In the genomic region with DNA sequence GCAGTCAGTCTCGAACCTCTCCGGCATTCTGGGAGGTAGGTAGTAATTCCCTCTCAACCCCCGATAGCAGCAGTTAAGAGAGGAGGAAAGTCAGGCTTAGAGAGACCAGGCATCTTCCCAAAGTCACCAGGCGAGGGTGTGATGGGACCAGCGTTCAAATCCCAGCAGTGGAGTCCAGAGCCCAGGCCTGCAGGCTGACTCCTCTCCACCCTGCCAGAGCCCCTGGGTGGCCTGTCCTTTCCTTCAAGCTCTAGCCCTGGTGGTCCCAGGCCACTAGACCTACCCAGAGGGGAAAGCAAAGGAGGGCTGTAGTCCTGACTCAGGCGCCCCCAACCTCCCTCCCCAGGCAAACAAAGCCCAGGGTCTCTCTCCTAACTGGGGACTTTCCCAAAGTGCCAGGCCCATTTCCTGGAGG, we compare ENCODE assay signal across 21 cellular contexts. TPM values are rescaled to one million over a fixed set of nuclear protein-coding genes. Genes with fewer than 3 reads are reported as not detected.
A peak's percentile ranks its signal among the peaks of the same experiment; 100 is the strongest.
DNase-seq lines count a peak whose midpoint lies in the region; ATAC-seq and TF ChIP-seq lines count a peak whose summit lies in the region.
"Had no signal": no experiment of that assay in that cellular context is flagged by ENCODE, and none has a peak within 500 bp of the region (broad histone marks: within the 10 kb centered on the region; RNA-seq: fewer than 3 reads in every experiment).

No MANE protein-coding gene starts in this region.

- peaks cover 10% of the 10 kb centered on the region for H3K27me3 ChIP-seq in foreskin keratinocyte

- H3K36me3 Mint-ChIP-seq in T-cell, result no peaks in the 10 kb centered on the region
- H3K36me3 Mint-ChIP-seq: CD8-positive, alpha-beta memory T cell; naive B cell had no signal

- in situ Hi-C loops in GM13977 (cut with MboI; ENCODE audit: low pct_unique_long_range_greater_than_20kb, low sequenced_read_pairs, unreplicated experiment), result no loop called here

- intact Hi-C loops in posterior vena cava (cut with DNase I), result no loop called here

- peaks cover 11% of the 10 kb centered on the region in 2 donors for H3K27me3 Mint-ChIP-seq in T-cell

- ATAC-seq in foreskin keratinocyte, result no peak
- no peak for ATAC-seq in T-cell (replicated peaks in 1 of 4)
- no peak for ATAC-seq in GM18907 (IDR thresholded peaks at IDR 0.05; ENCODE audit: unreplicated experiment)

- no peaks in the 10 kb centered on the region for H3K9me3 Mint-ChIP-seq in T-cell
- H3K9me3 Mint-ChIP-seq: CD8-positive, alpha-beta memory T cell; naive B cell had no signal

- CTCF ChIA-PET in T-cell (lab: Charles Lee), result no interaction called here

- TF ChIP-seq CTCF in GM13977 (IDR thresholded peaks at IDR 0.05; ENCODE audit: extremely low read depth, insufficient read depth, missing control alignments) (no peak), foreskin keratinocyte (conservative IDR thresholded peaks at IDR 0.05) (peak; percentile 18)

- POLR2A ChIA-PET in T-cell (lab: Charles Lee), result no interaction called here

- H3K27ac ChIP-seq in foreskin keratinocyte, result no peak overlapping the region
- H3K27ac ChIP-seq: esophagus muscularis mucosa, psoas muscle, suprapubic skin had no signal

- H3K4me1 ChIP-seq in foreskin keratinocyte, result no peaks in the 10 kb centered on the region
- H3K4me1 ChIP-seq: psoas muscle had no signal

- peaks cover 0 to 6% (median 0%) of the 10 kb centered on the region in 3 donors for H3K4me1 Mint-ChIP-seq in T-cell
- H3K4me1 Mint-ChIP-seq: CD8-positive, alpha-beta memory T cell had no signal

- no peak overlapping the region for H3K4me3 Mint-ChIP-seq in T-cell

- H3K27ac Mint-ChIP-seq in T-cell, result no peak overlapping the region
- H3K27ac Mint-ChIP-seq: CD8-positive, alpha-beta memory T cell; naive B cell had no signal

- DNase-seq in GM13977 (ENCODE audit: low spot score) (peak; percentile 23), RKO (ENCODE audit: low spot score) (peak; percentile 22), foreskin keratinocyte (no peak), posterior vena cava (ENCODE audit: low spot score) (peak; percentile 64), hepatic stellate cell (ENCODE audit: low spot score) (no peak), AG08396 (ENCODE audit: low spot score) (no peak), T-cell (no peak)
- DNase-seq: activated effector memory CD4-positive, alpha-beta T cell treated with anti-CD3 and anti-CD28 coated beads, Interleukin-2, amount 50 U/mL, for 16 hours; aorta; CD8-positive, alpha-beta memory T cell; GF-D8; GOT3; KG1; naive B cell; NCI-H1105 treated with DMSO at 0.1 percent for 48 hours; NCI-H446; psoas muscle had no signal

RNA-seq across cellular contexts. Expression of a gene that starts 4.2 kb away (rescaled TPM):
- not detected in 2 replicates for total RNA-seq in foreskin keratinocyte
- not detected in 2 replicates for polyA plus RNA-seq in foreskin keratinocyte
- total RNA-seq in posterior vena cava, result under 1 TPM in 1 of 2 donors, not detected in 1; 0.14 TPM
- total RNA-seq in T-cell, result under 1 TPM in 3 of 5 donors, not detected in 2; 0.19 to 0.30 (median 0.29) TPM
- total RNA-seq: aorta; CD8-positive, alpha-beta memory T cell; liver; suprapubic skin had no signal
- polyA plus RNA-seq: aorta; CD8-positive, alpha-beta memory T cell; liver had no signal

Comparison
In these comparisons a context has a peak if more than half of its experiments do, and no peak if none do; other contexts are left out.
1. DNase-seq: peak in GM13977 (single experiment), RKO (single experiment) and posterior vena cava (single experiment); none in foreskin keratinocyte (0 of 2), hepatic stellate cell (single experiment), AG08396 (single experiment) and T-cell (0 of 34).